Comparison of ENCODE assay signal across 10 cellular contexts in the genomic region with DNA sequence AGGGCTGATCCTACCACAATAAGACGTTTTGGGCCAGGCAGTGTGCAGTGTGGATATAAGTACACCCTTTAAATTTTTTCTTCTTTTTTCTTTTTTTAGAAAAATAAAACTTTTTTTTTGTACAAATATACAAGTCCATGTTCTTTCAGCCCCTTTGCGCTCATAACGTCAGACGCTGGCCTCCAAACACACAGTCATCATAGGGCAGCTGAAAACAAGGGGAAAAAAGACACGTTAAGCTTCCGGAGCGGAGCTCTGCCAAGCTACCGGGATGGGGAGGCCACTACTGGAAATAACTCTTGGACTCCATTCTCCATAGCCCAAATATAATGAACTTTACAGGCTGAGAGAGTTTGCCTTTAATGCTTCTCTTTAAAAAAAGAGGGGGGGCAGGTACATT. TPM values are rescaled to one million over a fixed set of nuclear protein-coding genes. Genes with fewer than 3 reads are reported as not detected.
DNase-seq lines count a peak whose midpoint lies in the region; TF ChIP-seq lines count a peak whose summit lies in the region.
"Had no signal": no experiment of that assay in that cellular context is flagged by ENCODE, and none has a peak within 500 bp of the region (broad histone marks: within the 10 kb centered on the region; RNA-seq: fewer than 3 reads in every experiment).

No MANE protein-coding gene starts in this region.

- 75% methylated on average over 8 of the region's 8 CpGs for WGBS in hepatocyte (ENCODE audit: low lambda C conversion rate, missing lambda C conversion rate)
- WGBS in smooth muscle cell (ENCODE audit: low lambda C conversion rate): 89% methylated on average over 8 of the region's 8 CpGs

- DNase-seq in HFF-Myc (ENCODE audit: extremely low read depth, low read depth) (no peak), amniotic epithelial cell (ENCODE audit: low read depth) (peak; percentile 37), hepatocyte (ENCODE audit: low spot score) (no peak), smooth muscle cell (lab: John Stamatoyannopoulos, UW; ENCODE audit: unreplicated experiment) (no peak), Kasumi-1 (lab: John Stamatoyannopoulos, UW) (no peak), RPMI8226 (no peak), midbrain (lab: John Stamatoyannopoulos, UW) (no peak), pons (ENCODE audit: low spot score) (no peak)
- DNase-seq: amniotic stem cell, NCI-H1417 treated with DMSO at 0.1 percent for 48 hours had no signal

- H3K79me2 ChIP-seq in hepatocyte (peaks cover 38% of the 10 kb centered on the region), smooth muscle cell (ENCODE audit: low read depth) (peaks cover 26% of the 10 kb centered on the region)

- H3K4me3 ChIP-seq in HFF-Myc (replicated peaks; ENCODE audit: low read depth, low read length): peak overlapping the region; percentile 65
- H3K4me3 ChIP-seq in hepatocyte: peak overlapping the region; percentile 59
- H3K4me3 ChIP-seq in smooth muscle cell: peak overlapping the region; percentile 99

- H3K9me3 ChIP-seq in hepatocyte (ENCODE audit: low read depth) (no peaks in the 10 kb centered on the region), smooth muscle cell (replicated peaks; ENCODE audit: low read depth) (no peaks in the 10 kb centered on the region)

- H3K36me3 ChIP-seq in hepatocyte (replicated peaks; ENCODE audit: insufficient read depth, low read depth) (peaks cover 4% of the 10 kb centered on the region), smooth muscle cell (ENCODE audit: low read depth) (peaks cover 10% of the 10 kb centered on the region)

- peak overlapping the region; percentile 96 for H3K27ac ChIP-seq in hepatocyte
- peak overlapping the region; percentile 88 for H3K27ac ChIP-seq in smooth muscle cell (ENCODE audit: low read depth)

- H3K4me1 ChIP-seq in hepatocyte (ENCODE audit: insufficient read depth) (peaks cover 49% of the 10 kb centered on the region), smooth muscle cell (ENCODE audit: low read depth) (peaks cover 27% of the 10 kb centered on the region)

- no peak overlapping the region for H2AFZ ChIP-seq in hepatocyte
- H2AFZ ChIP-seq in smooth muscle cell (ENCODE audit: low read depth): no peak overlapping the region

- H3F3A ChIP-seq in smooth muscle cell (ENCODE audit: low read depth): peaks cover 38% of the 10 kb centered on the region

- H3K4me2 ChIP-seq in hepatocyte (peak overlapping the region; percentile 85), smooth muscle cell (peak overlapping the region; percentile 87)

- H3K9me2 ChIP-seq in hepatocyte (replicated peaks; ENCODE audit: insufficient read depth): no peaks in the 10 kb centered on the region

- H4K20me1 ChIP-seq in hepatocyte (ENCODE audit: insufficient read depth, poor library complexity, severe bottlenecking): peaks cover 25% of the 10 kb centered on the region
- H4K20me1 ChIP-seq in smooth muscle cell (ENCODE audit: low read depth): peaks cover 33% of the 10 kb centered on the region

- peak overlapping the region; percentile 88 for H3K9ac ChIP-seq in smooth muscle cell (ENCODE audit: low read depth)

- TF ChIP-seq CTCF in HFF-Myc (IDR thresholded peaks at IDR 0.05; ENCODE audit: low read depth, low read length, missing control alignments) (no peak), hepatocyte (IDR thresholded peaks at IDR 0.05; ENCODE audit: poor library complexity) (no peak), smooth muscle cell (IDR thresholded peaks at IDR 0.05; ENCODE audit: borderline replicate concordance, insufficient read depth, poor library complexity, severe bottlenecking) (no peak)

- H3K27me3 ChIP-seq in hepatocyte: no peaks in the 10 kb centered on the region
- H3K27me3 ChIP-seq in smooth muscle cell (ENCODE audit: low read depth): no peaks in the 10 kb centered on the region

RNA-seq across cellular contexts. Expression of a gene that starts 2.7 kb away (rescaled TPM):
- total RNA-seq in hepatocyte (238 and 252 TPM in 2 replicates), smooth muscle cell (170 and 215 TPM in 2 replicates)
- polyA plus RNA-seq in hepatocyte (345 and 359 TPM in 2 replicates), smooth muscle cell (207 and 223 TPM in 2 replicates)
